ENCODE assay signal across 8 cellular contexts in the genomic region with DNA sequence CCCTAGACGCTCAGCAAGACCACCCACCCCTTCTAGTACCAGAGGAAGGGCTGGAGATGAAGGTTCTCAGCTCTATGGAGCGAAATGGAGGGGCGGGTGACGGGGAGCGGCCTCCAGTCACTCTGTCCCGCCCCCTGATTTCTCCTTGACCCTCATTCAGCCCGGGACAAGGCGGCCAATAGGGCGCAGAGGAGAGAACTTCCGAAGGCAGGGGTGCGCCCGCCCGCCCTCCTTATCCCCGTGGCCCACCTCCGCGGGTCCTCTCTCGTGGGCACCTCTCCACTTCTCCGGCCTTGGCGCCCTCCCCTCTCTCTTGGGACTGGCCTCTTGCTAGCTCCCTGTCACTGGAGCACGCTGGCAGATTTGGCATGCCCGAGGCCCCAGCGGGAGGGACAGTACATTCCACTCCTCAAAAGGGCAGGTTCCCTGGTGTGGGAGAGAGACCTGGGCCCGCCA. TPM values are rescaled to one million over a fixed set of nuclear protein-coding genes. Genes with fewer than 3 reads are reported as not detected.
A peak's percentile ranks its signal among the peaks of the same experiment; 100 is the strongest.
DNase-seq lines count a peak whose midpoint lies in the region; ATAC-seq and TF ChIP-seq lines count a peak whose summit lies in the region.

No MANE protein-coding gene starts in this region.

- intact Hi-C loops in CD8-positive, alpha-beta T cell (cut with DNase I, micrococcal nuclease) = loop anchor here (1.0 to 5.0 kb wide), 9 partner anchors 15 to 177 kb away; partner anchors contain the start of genes NKRF (in 2 of the 2), NDUFA1 (in 1 of the 2), RNF113A (in 1 of the 2) and RPL39 (in 1 of the 2)

- CTCF ChIA-PET in CD8-positive, alpha-beta T cell (lab: Charles Lee) = interaction anchor here (0.6 to 3.2 kb wide), 8 partner anchors 12 to 117 kb away, joined by 3 to 16 read pairs (median 4); no protein-coding TSS in a partner anchor

- DNase-seq in CD8-positive, alpha-beta T cell = peak in 1 of 7 experiments; percentile 50
- DNase-seq in effector memory CD8-positive, alpha-beta T cell = no peak
- DNase-seq in neural progenitor cell (ENCODE audit: low spot score) (peak; percentile 35), NCI-H2107 (lab: John Stamatoyannopoulos, UW) (no peak), AG20443 (ENCODE audit: low spot score) (no peak), A172 (ENCODE audit: low spot score) (no peak), NCI-H1105 (lab: John Stamatoyannopoulos, UW) (no peak)

- H3K4me3 Mint-ChIP-seq in CD8-positive, alpha-beta T cell = peak overlapping the region; percentile 97
- peak overlapping the region; percentile 94 to 96 for H3K4me3 Mint-ChIP-seq in effector memory CD8-positive, alpha-beta T cell
- peak overlapping the region; percentile 86 for H3K4me3 Mint-ChIP-seq in neural progenitor cell

- peaks cover 13% of the 10 kb centered on the region for H3K36me3 Mint-ChIP-seq in CD8-positive, alpha-beta T cell
- peaks cover 4% of the 10 kb centered on the region for H3K36me3 Mint-ChIP-seq in effector memory CD8-positive, alpha-beta T cell (ENCODE audit: insufficient read depth)
- H3K36me3 Mint-ChIP-seq in neural progenitor cell = no peaks in the 10 kb centered on the region

- H3K4me1 Mint-ChIP-seq in CD8-positive, alpha-beta T cell (ENCODE audit: low read depth) = peaks cover 14% of the 10 kb centered on the region
- peaks cover 7 to 18% of the 10 kb centered on the region in 2 donors for H3K4me1 Mint-ChIP-seq in effector memory CD8-positive, alpha-beta T cell (ENCODE audit: low read depth in 2 of 2)
- peaks cover 24% of the 10 kb centered on the region for H3K4me1 Mint-ChIP-seq in neural progenitor cell

- H4K20me1 ChIP-seq in neural progenitor cell (ENCODE audit: low read depth) = no peaks in the 10 kb centered on the region

- H3F3A ChIP-seq in neural progenitor cell (ENCODE audit: low read depth) = peaks cover 7% of the 10 kb centered on the region

- peak overlapping the region; percentile 84 for H3K4me2 ChIP-seq in neural progenitor cell

- H3K9me3 Mint-ChIP-seq in CD8-positive, alpha-beta T cell = no peaks in the 10 kb centered on the region
- no peaks in the 10 kb centered on the region for H3K9me3 Mint-ChIP-seq in effector memory CD8-positive, alpha-beta T cell
- peaks cover 17% of the 10 kb centered on the region for H3K9me3 Mint-ChIP-seq in neural progenitor cell

- H3K27ac Mint-ChIP-seq in CD8-positive, alpha-beta T cell = peak overlapping the region; percentile 41
- H3K27ac Mint-ChIP-seq in effector memory CD8-positive, alpha-beta T cell = peak overlapping the region in 1 of 2 donors; percentile 87
- H3K27ac Mint-ChIP-seq in neural progenitor cell = no peak overlapping the region

- POLR2A ChIA-PET in CD8-positive, alpha-beta T cell (lab: Charles Lee) = interaction anchor here (0.7 to 7.8 kb wide), 5 partner anchors 11 to 65 kb away, joined by 3 to 87 read pairs (median 10); partner anchors contain the start of gene SOWAHD

- H3K4me3 ChIP-seq in CD8-positive, alpha-beta T cell (ENCODE audit: low read depth, low read length) = peak overlapping the region; percentile 74
- H3K4me3 ChIP-seq in HUES64 (ENCODE audit: low read length) (peak overlapping the region; percentile 78), neural progenitor cell (peak overlapping the region; percentile 64)

- H3K9ac ChIP-seq in HUES64 (ENCODE audit: low read depth, low read length) (no peak overlapping the region), neural progenitor cell (no peak overlapping the region)

- H2AFZ ChIP-seq in neural progenitor cell (replicated peaks) = no peak overlapping the region

- TF ChIP-seq CTCF in CD8-positive, alpha-beta T cell (IDR thresholded peaks at IDR 0.05) = no peak
- no peak for TF ChIP-seq CTCF in neural progenitor cell (IDR thresholded peaks at IDR 0.05)

- 1% methylated on average over 22 of the region's 23 CpGs for WGBS in HUES64

- H3K27ac ChIP-seq in CD8-positive, alpha-beta T cell (ENCODE audit: low read depth, low read length) = no peak overlapping the region
- H3K27ac ChIP-seq in HUES64 (ENCODE audit: low read depth, low read length) (no peak overlapping the region), neural progenitor cell (no peak overlapping the region)

- no peak for ATAC-seq in CD8-positive, alpha-beta T cell
- no peak for ATAC-seq in effector memory CD8-positive, alpha-beta T cell (replicated peaks)

- no peaks in the 10 kb centered on the region for H3K27me3 Mint-ChIP-seq in CD8-positive, alpha-beta T cell (ENCODE audit: low read depth)
- no peaks in the 10 kb centered on the region for H3K27me3 Mint-ChIP-seq in effector memory CD8-positive, alpha-beta T cell
- H3K27me3 Mint-ChIP-seq in neural progenitor cell (ENCODE audit: insufficient read depth, low read depth) = peaks cover 11% of the 10 kb centered on the region

- H3K9me3 ChIP-seq in CD8-positive, alpha-beta T cell (ENCODE audit: low read length) = no peaks in the 10 kb centered on the region
- H3K9me3 ChIP-seq in HUES64 (ENCODE audit: insufficient read depth, low read depth, low read length) (no peaks in the 10 kb centered on the region), neural progenitor cell (ENCODE audit: low read depth) (no peaks in the 10 kb centered on the region)

- H3K79me2 ChIP-seq in neural progenitor cell (ENCODE audit: low read depth) = peaks cover 9% of the 10 kb centered on the region

- H3K36me3 ChIP-seq in CD8-positive, alpha-beta T cell (ENCODE audit: insufficient read depth, low read length) = no peaks in the 10 kb centered on the region
- H3K36me3 ChIP-seq in HUES64 (ENCODE audit: insufficient read depth, low read length) (no peaks in the 10 kb centered on the region), neural progenitor cell (no peaks in the 10 kb centered on the region)

- H3K4me1 ChIP-seq in CD8-positive, alpha-beta T cell (ENCODE audit: insufficient read depth, low read length) = peaks cover 12% of the 10 kb centered on the region
- H3K4me1 ChIP-seq in HUES64 (ENCODE audit: insufficient read depth, low read length) (peaks cover 25% of the 10 kb centered on the region), neural progenitor cell (peaks cover 3% of the 10 kb centered on the region)

- no peaks in the 10 kb centered on the region for H3K27me3 ChIP-seq in CD8-positive, alpha-beta T cell (ENCODE audit: insufficient read depth, low read length)
- H3K27me3 ChIP-seq in HUES64 (ENCODE audit: insufficient read depth, low read length) = peaks cover 22% of the 10 kb centered on the region
- peaks cover 41% of the 10 kb centered on the region for H3K27me3 ChIP-seq in neural progenitor cell

RNA-seq across cellular contexts. Expression of gene SEPTIN6, which starts 1.1 kb away (rescaled TPM):
- total RNA-seq in CD8-positive, alpha-beta T cell = 100 to 1,000 TPM; 136 to 138 TPM
- polyA plus RNA-seq in HUES64 (2013, experiment 1 of 2) = 30.7 TPM
- 34.6 TPM for polyA plus RNA-seq in HUES64 (2013, experiment 2 of 2)
- 19.4 and 21.7 TPM in 2 replicates for total RNA-seq in neural progenitor cell (ENCODE audit: low replicate concordance)
- total RNA-seq in A172 (2014; rRNA removed; shearing (Covaris generic)) = 13.9 and 15.3 TPM in 2 replicates
